ENCODE assay signal across 8 cellular contexts in genomic region chr16:28880589-28880915, GRCh38. TPM values are rescaled to one million over a fixed set of nuclear protein-coding genes. Genes with fewer than 3 reads are reported as not detected.
DNase-seq lines count a peak whose midpoint lies in the region; TF ChIP-seq lines count a peak whose summit lies in the region.

No MANE protein-coding gene starts in this region.

- no peak for TF ChIP-seq CTCF in cardiac muscle cell (IDR thresholded peaks at IDR 0.05; ENCODE audit: low read depth, low read length)
- no peak for TF ChIP-seq CTCF in right atrium auricular region (IDR thresholded peaks at IDR 0.05)

- no peak overlapping the region for H3K27ac Mint-ChIP-seq in activated naive CD8-positive, alpha-beta T cell treated with anti-CD3 and anti-CD28 coated beads for 36 hours
- H3K27ac Mint-ChIP-seq in immature natural killer cell, result no peak overlapping the region

- no peaks in the 10 kb centered on the region for H3K9me3 Mint-ChIP-seq in activated naive CD8-positive, alpha-beta T cell treated with anti-CD3 and anti-CD28 coated beads for 36 hours
- no peaks in the 10 kb centered on the region for H3K9me3 Mint-ChIP-seq in immature natural killer cell

- H3K27me3 ChIP-seq in cardiac muscle cell, result no peaks in the 10 kb centered on the region
- H3K27me3 ChIP-seq in right atrium auricular region, result no peaks in the 10 kb centered on the region
- H3K27me3 ChIP-seq in thymus (ENCODE audit: control insufficient read depth, insufficient read depth), result no peaks in the 10 kb centered on the region

- peaks cover 2% of the 10 kb centered on the region for H3K36me3 Mint-ChIP-seq in activated naive CD8-positive, alpha-beta T cell treated with anti-CD3 and anti-CD28 coated beads for 36 hours
- H3K36me3 Mint-ChIP-seq in immature natural killer cell, result no peaks in the 10 kb centered on the region

- H3K4me3 ChIP-seq in cardiac muscle cell (peak overlapping the region; percentile 65), right atrium auricular region (peak overlapping the region in 1 of 2 donors; percentile 68), thymus (ENCODE audit: low read length) (peak overlapping the region; percentile 68)

- peak overlapping the region; percentile 6 for H3K4me3 Mint-ChIP-seq in activated naive CD8-positive, alpha-beta T cell treated with anti-CD3 and anti-CD28 coated beads for 36 hours
- H3K4me3 Mint-ChIP-seq in immature natural killer cell, result peak overlapping the region; percentile 71 to 85 (median 79)

- H3K27ac ChIP-seq in cardiac muscle cell (no peak overlapping the region), right atrium auricular region (no peak overlapping the region), thymus (ENCODE audit: low read depth) (no peak overlapping the region)

- H3K4me1 ChIP-seq in cardiac muscle cell (ENCODE audit: low read depth), result peaks cover 25% of the 10 kb centered on the region
- peaks cover 0 to 15% of the 10 kb centered on the region in 2 donors for H3K4me1 ChIP-seq in right atrium auricular region
- peaks cover 11% of the 10 kb centered on the region for H3K4me1 ChIP-seq in thymus (ENCODE audit: control insufficient read depth, insufficient read depth, low read length)

- DNase-seq in cardiac muscle cell (ENCODE audit: low read depth in 1 of 2, low spot score in 1 of 2) (no peak), right atrium auricular region (ENCODE audit: low spot score) (no peak), immature natural killer cell (no peak), NCI-H2171 (lab: John Stamatoyannopoulos, UW) (no peak), DMS153 treated with DMSO at 0.1 percent for 48 hours (lab: John Stamatoyannopoulos, UW; ENCODE audit: unreplicated experiment) (no peak), GDM1 (lab: John Stamatoyannopoulos, UW) (no peak)
- no peak for DNase-seq in activated naive CD8-positive, alpha-beta T cell treated with anti-CD3 and anti-CD28 coated beads for 36 hours

- no peaks in the 10 kb centered on the region for H3K9me3 ChIP-seq in cardiac muscle cell (ENCODE audit: low read depth)
- H3K9me3 ChIP-seq in right atrium auricular region, result no peaks in the 10 kb centered on the region
- no peaks in the 10 kb centered on the region for H3K9me3 ChIP-seq in thymus (ENCODE audit: control insufficient read depth)

- H3K27me3 Mint-ChIP-seq in activated naive CD8-positive, alpha-beta T cell treated with anti-CD3 and anti-CD28 coated beads for 36 hours, result peaks cover 15% of the 10 kb centered on the region
- H3K27me3 Mint-ChIP-seq in immature natural killer cell (ENCODE audit: low read depth in 3 of 3), result peaks cover 0 to 3% (median 0%) of the 10 kb centered on the region in 3 donors

- peaks cover 27% of the 10 kb centered on the region for H3K4me1 Mint-ChIP-seq in activated naive CD8-positive, alpha-beta T cell treated with anti-CD3 and anti-CD28 coated beads for 36 hours
- H3K4me1 Mint-ChIP-seq in immature natural killer cell, result peaks cover 18 to 19% of the 10 kb centered on the region in 2 donors

- H3K36me3 ChIP-seq in cardiac muscle cell (no peaks in the 10 kb centered on the region), right atrium auricular region (no peaks in the 10 kb centered on the region), thymus (ENCODE audit: control insufficient read depth, insufficient read depth) (peaks cover 2% of the 10 kb centered on the region)

- 45% methylated on average over 11 of the region's 11 CpGs for WGBS in thymus

RNA-seq across cellular contexts. Expression of gene ATP2A1, which starts 2.3 kb away (rescaled TPM):
- total RNA-seq in cardiac muscle cell (2.6 and 2.7 TPM in 2 replicates), right atrium auricular region (under 1 TPM in 1 of 2 donors, not detected in 1; 0.26 TPM)
- polyA plus RNA-seq in cardiac muscle cell (2.6 and 5.0 TPM in 2 replicates), immature natural killer cell (under 1 TPM in 1 of 3 donors, not detected in 2; 0.31 TPM), thymus (1.2 TPM)
- 1 to 10 TPM; 2.0 to 2.8 TPM for total RNA-seq in activated naive CD8-positive, alpha-beta T cell treated with anti-CD3 and anti-CD28 coated beads for 36 hours

RNA-seq across cellular contexts. Expression of gene SH2B1, which starts 16.9 kb away (rescaled TPM):
- total RNA-seq in cardiac muscle cell (79.5 and 92.0 TPM in 2 replicates), right atrium auricular region (10 to 100 TPM; 31.9 to 36.7 TPM)
- polyA plus RNA-seq in cardiac muscle cell (37.7 and 41.1 TPM in 2 replicates), immature natural killer cell (1 to 10 TPM; 1.4 to 3.0 (median 1.6) TPM), thymus (70.9 TPM)
- 10 to 100 TPM; 33.8 to 34.7 TPM for total RNA-seq in activated naive CD8-positive, alpha-beta T cell treated with anti-CD3 and anti-CD28 coated beads for 36 hours

RNA-seq across cellular contexts. Expression of gene TUFM, which starts 34.4 kb away (rescaled TPM):
- total RNA-seq in cardiac muscle cell (220 and 225 TPM in 2 replicates), right atrium auricular region (100 to 1,000 TPM; 122 to 165 TPM)
- polyA plus RNA-seq in cardiac muscle cell (305 and 359 TPM in 2 replicates), immature natural killer cell (100 to 1,000 TPM; 149 to 206 (median 153) TPM), thymus (208 TPM)
- total RNA-seq in activated naive CD8-positive, alpha-beta T cell treated with anti-CD3 and anti-CD28 coated beads for 36 hours, result 100 to 1,000 TPM; 360 to 382 TPM

RNA-seq across cellular contexts. Expression of gene RABEP2, which starts 44.5 kb away (rescaled TPM):
- 74.0 and 87.3 TPM in 2 replicates for total RNA-seq in cardiac muscle cell
- 30.8 and 34.4 TPM in 2 replicates for polyA plus RNA-seq in cardiac muscle cell
- total RNA-seq in right atrium auricular region, result 10 to 100 TPM; 18.2 to 22.5 TPM
- 10 to 100 TPM; 11.4 to 12.5 TPM for total RNA-seq in activated naive CD8-positive, alpha-beta T cell treated with anti-CD3 and anti-CD28 coated beads for 36 hours
- 10 to 100 TPM in 1 of 3 donors, 1 to 10 TPM in 2; 6.3 to 13.9 (median 9.6) TPM for polyA plus RNA-seq in immature natural killer cell
- 21.2 TPM for polyA plus RNA-seq in thymus

RNA-seq across cellular contexts. Expression of gene CD19, which starts 51.2 kb away (rescaled TPM):
- total RNA-seq in cardiac muscle cell (0.07 and 1.1 TPM in 2 replicates), right atrium auricular region (under 1 TPM in 1 of 2 donors, not detected in 1; 0.24 TPM)
- polyA plus RNA-seq in cardiac muscle cell (1.3 TPM in 1 of 2 replicates, not detected in the other), immature natural killer cell (under 1 TPM; 0.18 to 0.29 (median 0.27) TPM), thymus (16.9 TPM)
- 1 to 10 TPM; 2.1 to 2.6 TPM for total RNA-seq in activated naive CD8-positive, alpha-beta T cell treated with anti-CD3 and anti-CD28 coated beads for 36 hours
